1 cellular context compared by ENCODE assay signal in genomic region chr11:37811349-37811748, GRCh38.
TF ChIP-seq lines count a peak whose summit lies in the region.

No MANE protein-coding gene starts in this region.

TF ChIP-seq in GM23338, 12 proteins besides CTCF, POLR2A, EP300 and RAD21 (continued from another document):
- TF ChIP-seq, protein P1, sequence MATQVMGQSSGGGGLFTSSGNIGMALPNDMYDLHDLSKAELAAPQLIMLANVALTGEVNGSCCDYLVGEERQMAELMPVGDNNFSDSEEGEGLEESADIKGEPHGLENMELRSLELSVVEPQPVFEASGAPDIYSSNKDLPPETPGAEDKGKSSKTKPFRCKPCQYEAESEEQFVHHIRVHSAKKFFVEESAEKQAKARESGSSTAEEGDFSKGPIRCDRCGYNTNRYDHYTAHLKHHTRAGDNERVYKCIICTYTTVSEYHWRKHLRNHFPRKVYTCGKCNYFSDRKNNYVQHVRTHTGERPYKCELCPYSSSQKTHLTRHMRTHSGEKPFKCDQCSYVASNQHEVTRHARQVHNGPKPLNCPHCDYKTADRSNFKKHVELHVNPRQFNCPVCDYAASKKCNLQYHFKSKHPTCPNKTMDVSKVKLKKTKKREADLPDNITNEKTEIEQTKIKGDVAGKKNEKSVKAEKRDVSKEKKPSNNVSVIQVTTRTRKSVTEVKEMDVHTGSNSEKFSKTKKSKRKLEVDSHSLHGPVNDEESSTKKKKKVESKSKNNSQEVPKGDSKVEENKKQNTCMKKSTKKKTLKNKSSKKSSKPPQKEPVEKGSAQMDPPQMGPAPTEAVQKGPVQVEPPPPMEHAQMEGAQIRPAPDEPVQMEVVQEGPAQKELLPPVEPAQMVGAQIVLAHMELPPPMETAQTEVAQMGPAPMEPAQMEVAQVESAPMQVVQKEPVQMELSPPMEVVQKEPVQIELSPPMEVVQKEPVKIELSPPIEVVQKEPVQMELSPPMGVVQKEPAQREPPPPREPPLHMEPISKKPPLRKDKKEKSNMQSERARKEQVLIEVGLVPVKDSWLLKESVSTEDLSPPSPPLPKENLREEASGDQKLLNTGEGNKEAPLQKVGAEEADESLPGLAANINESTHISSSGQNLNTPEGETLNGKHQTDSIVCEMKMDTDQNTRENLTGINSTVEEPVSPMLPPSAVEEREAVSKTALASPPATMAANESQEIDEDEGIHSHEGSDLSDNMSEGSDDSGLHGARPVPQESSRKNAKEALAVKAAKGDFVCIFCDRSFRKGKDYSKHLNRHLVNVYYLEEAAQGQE (IDR thresholded peaks at IDR 0.05; ENCODE audit: unreplicated experiment): no peak
- no peak for TF ChIP-seq ZNF331 (CRISPR knock-in tag; IDR thresholded peaks at IDR 0.05; ENCODE audit: low read depth)
